Comparison of ENCODE assay signal across 11 cellular contexts in genomic region chr12:105922670-105923102, GRCh38.
DNase-seq lines count a peak whose midpoint lies in the region; ATAC-seq, FAIRE-seq and TF ChIP-seq lines count a peak whose summit lies in the region.
"Had no signal": no experiment of that assay in that cellular context is flagged by ENCODE, and none has a peak within 500 bp of the region (broad histone marks: within the 10 kb centered on the region; RNA-seq: fewer than 3 reads in every experiment).

No MANE protein-coding gene starts in this region.

- BruUV-seq in K562 (replicated peaks; lab: Mats Ljungman, UMichigan) = no TSS peak

- no peak for TF ChIP-seq RAD21 in K562 (CRISPR knock-in tag; conservative IDR thresholded peaks at IDR 0.05 in 1 of 2, IDR thresholded peaks at IDR 0.05 in 1 of 2)

- H2AFZ ChIP-seq in K562 (ENCODE audit: low read depth, low read length) = no peak overlapping the region

- no peak overlapping the region for H3K27ac Mint-ChIP-seq in type B pancreatic cell
- no peak overlapping the region for H3K27ac Mint-ChIP-seq in stimulated activated effector memory CD8-positive, alpha-beta T cell treated with anti-CD3 and anti-CD28 coated beads, Interleukin-12 subunit alpha, Interleukin-12 subunit beta, amount 100 ng/mL, for 72 hours

- H3K4me3 Mint-ChIP-seq in type B pancreatic cell = no peak overlapping the region
- H3K4me3 Mint-ChIP-seq in stimulated activated effector memory CD8-positive, alpha-beta T cell treated with anti-CD3 and anti-CD28 coated beads, Interleukin-12 subunit alpha, Interleukin-12 subunit beta, amount 100 ng/mL, for 72 hours = no peak overlapping the region

- no peak overlapping the region for H3K4me2 ChIP-seq in K562 (ENCODE audit: insufficient read depth, low read length)

- H3K36me3 Mint-ChIP-seq in type B pancreatic cell = no peaks in the 10 kb centered on the region
- H3K36me3 Mint-ChIP-seq in stimulated activated effector memory CD8-positive, alpha-beta T cell treated with anti-CD3 and anti-CD28 coated beads, Interleukin-12 subunit alpha, Interleukin-12 subunit beta, amount 100 ng/mL, for 72 hours = no peaks in the 10 kb centered on the region

- H3K9ac ChIP-seq in K562 (ENCODE audit: insufficient read depth in 1 of 2, low read depth in 2 of 2, low read length in 2 of 2) = no peak overlapping the region

- no peaks in the 10 kb centered on the region for H3K79me2 ChIP-seq in K562 (ENCODE audit: control insufficient read depth, insufficient read depth, low read length)

- no peak for TF ChIP-seq EP300 in K562 (IDR thresholded peaks at IDR 0.05; ENCODE audit: low read length)

- in situ Hi-C loops in K562 (cut with MboI) = no loop called here

- H3K4me1 ChIP-seq in K562 (replicated peaks in 1 of 2; ENCODE audit: control insufficient read depth in 2 of 2, insufficient read depth in 2 of 2, low read length in 2 of 2) = no peaks in the 10 kb centered on the region

- H3K9me3 ChIP-seq in K562 (replicated peaks; ENCODE audit: control insufficient read depth, insufficient read depth, low read depth, low read length) = no peaks in the 10 kb centered on the region

- no peaks in the 10 kb centered on the region for H3K9me1 ChIP-seq in K562 (ENCODE audit: control insufficient read depth, insufficient read depth, low read length)

- DNase-seq in AG09309 (ENCODE audit: low read depth) (peak; percentile 64), LoVo (ENCODE audit: low spot score) (peak; percentile 35), K562 (ENCODE audit: extremely low read depth in 1 of 4, low spot score in 3 of 4) (no peak), kidney glomerular epithelial cell (lab: John Stamatoyannopoulos, UW) (peak; percentile 31), NCI-H187 (lab: John Stamatoyannopoulos, UW) (no peak), type B pancreatic cell (ENCODE audit: extremely low spot score, unreplicated experiment) (no peak)
- no peak for DNase-seq in stimulated activated effector memory CD8-positive, alpha-beta T cell treated with anti-CD3 and anti-CD28 coated beads, Interleukin-12 subunit alpha, Interleukin-12 subunit beta, amount 100 ng/mL, for 72 hours (ENCODE audit: low spot score in 2 of 2)
- DNase-seq: activated naive CD4-positive, alpha-beta T cell; NK-92 treated with Interleukin-12 subunit alpha and Interleukin-12 subunit beta, amount 100 ng/mL, for 24 hours had no signal

- H3K27ac ChIP-seq in K562 (ENCODE audit: extremely low read depth, low read depth, low read length) = no peak overlapping the region

- H3K27me3 ChIP-seq in K562 (ENCODE audit: control insufficient read depth in 2 of 2, insufficient read depth in 2 of 2, low read length in 2 of 2) = no peaks in the 10 kb centered on the region

- FAIRE-seq in K562 (lab: Jason Lieb, UNC) = no peak

- intact Hi-C loops in K562 (cut with micrococcal nuclease) = no loop called here

- CTCF ChIA-PET in K562 (lab: Yijun Ruan, JAX; ENCODE audit: low intra/inter-chr PET ratio) = no interaction called here

- peaks cover 6% of the 10 kb centered on the region for H3K9me3 Mint-ChIP-seq in type B pancreatic cell
- H3K9me3 Mint-ChIP-seq in stimulated activated effector memory CD8-positive, alpha-beta T cell treated with anti-CD3 and anti-CD28 coated beads, Interleukin-12 subunit alpha, Interleukin-12 subunit beta, amount 100 ng/mL, for 72 hours = peaks cover 3% of the 10 kb centered on the region

- ATAC-seq in K562 (no peak), HG03460 (IDR thresholded peaks at IDR 0.05; ENCODE audit: unreplicated experiment) (no peak)
- no peak for ATAC-seq in stimulated activated effector memory CD8-positive, alpha-beta T cell treated with anti-CD3 and anti-CD28 coated beads, Interleukin-12 subunit alpha, Interleukin-12 subunit beta, amount 100 ng/mL, for 72 hours
- ATAC-seq: HCT116 had no signal

- H3K27me3 Mint-ChIP-seq in type B pancreatic cell = peaks cover under 1% of the 10 kb centered on the region

- TF ChIP-seq POLR2A in K562 (conservative IDR thresholded peaks at IDR 0.05) = no peak

- no peak overlapping the region for H3K4me3 ChIP-seq in AG09309 (ENCODE audit: control insufficient read depth, low read depth, low read length)
- H3K4me3 ChIP-seq in K562 = no peak overlapping the region

- H3K36me3 ChIP-seq in K562 (ENCODE audit: control insufficient read depth, insufficient read depth, low read length) = no peaks in the 10 kb centered on the region

- WGBS in K562 (ENCODE audit: insufficient coverage, low coverage, missing lambda C conversion rate) = 26% methylated on average over 5 of the region's 5 CpGs

- no peaks in the 10 kb centered on the region for H4K20me1 ChIP-seq in K562 (replicated peaks; ENCODE audit: control insufficient read depth, insufficient read depth, low read length)

- H3K4me1 Mint-ChIP-seq in type B pancreatic cell (ENCODE audit: unreplicated experiment) = peaks cover 5% of the 10 kb centered on the region
- H3K4me1 Mint-ChIP-seq in stimulated activated effector memory CD8-positive, alpha-beta T cell treated with anti-CD3 and anti-CD28 coated beads, Interleukin-12 subunit alpha, Interleukin-12 subunit beta, amount 100 ng/mL, for 72 hours = no peaks in the 10 kb centered on the region

- TF ChIP-seq CTCF in AG09309 (IDR thresholded peaks at IDR 0.05; ENCODE audit: control insufficient read depth, insufficient read depth, low read depth, low read length, missing control alignments) (no peak), K562 (IDR thresholded peaks at IDR 0.05 in 2 of 3, conservative IDR thresholded peaks at IDR 0.05 in 1 of 3; ENCODE audit: insufficient read depth in 2 of 3, low read depth in 1 of 3, low read length in 3 of 3) (no peak), type B pancreatic cell (conservative IDR thresholded peaks at IDR 0.05) (no peak)

- POLR2A ChIA-PET in K562 (lab: Yijun Ruan, JAX) = interaction anchor here (0.5 kb wide), 1 partner anchor 989 kb away, joined by 4 read pairs; no protein-coding TSS in a partner anchor

TF ChIP-seq in K562, 482 proteins besides CTCF, POLR2A, EP300 and RAD21:
- TF ChIP-seq CEBPG (CRISPR knock-in tag; IDR thresholded peaks at IDR 0.05) = no peak
- peak in 1 of 2 experiments; percentile 10; a peak in 1 of 4 replicates for TF ChIP-seq CEBPG (tag; conservative IDR thresholded peaks at IDR 0.05 in 1 of 2, IDR thresholded peaks at IDR 0.05 in 1 of 2)
- TF ChIP-seq ATF3 (IDR thresholded peaks at IDR 0.05) = peak; percentile 58; the same call in 1 of the 2 replicates
- no peak for TF ChIP-seq ATF3 (CRISPR knock-in tag; conservative IDR thresholded peaks at IDR 0.05)
- no peak for TF ChIP-seq SREBF1 (IDR thresholded peaks at IDR 0.05; ENCODE audit: borderline replicate concordance, low read depth, low read length)
- TF ChIP-seq FOSL1 (tag; conservative IDR thresholded peaks at IDR 0.05) = 0 out of 2 replicates have a peak, but pooled peaks have one; percentile 18
- TF ChIP-seq SMARCE1 (IDR thresholded peaks at IDR 0.05) = no peak

Comparison
In these comparisons a context has a peak if more than half of its experiments do, and no peak if none do; other contexts are left out.
1. DNase-seq: peak in AG09309 (single experiment), LoVo (single experiment) and kidney glomerular epithelial cell (single experiment); none in K562 (0 of 4), NCI-H187 (0 of 2), type B pancreatic cell (single experiment) and stimulated activated effector memory CD8-positive, alpha-beta T cell treated with anti-CD3 and anti-CD28 coated beads, Interleukin-12 subunit alpha, Interleukin-12 subunit beta, amount 100 ng/mL, for 72 hours (0 of 2).